In the genomic region with DNA sequence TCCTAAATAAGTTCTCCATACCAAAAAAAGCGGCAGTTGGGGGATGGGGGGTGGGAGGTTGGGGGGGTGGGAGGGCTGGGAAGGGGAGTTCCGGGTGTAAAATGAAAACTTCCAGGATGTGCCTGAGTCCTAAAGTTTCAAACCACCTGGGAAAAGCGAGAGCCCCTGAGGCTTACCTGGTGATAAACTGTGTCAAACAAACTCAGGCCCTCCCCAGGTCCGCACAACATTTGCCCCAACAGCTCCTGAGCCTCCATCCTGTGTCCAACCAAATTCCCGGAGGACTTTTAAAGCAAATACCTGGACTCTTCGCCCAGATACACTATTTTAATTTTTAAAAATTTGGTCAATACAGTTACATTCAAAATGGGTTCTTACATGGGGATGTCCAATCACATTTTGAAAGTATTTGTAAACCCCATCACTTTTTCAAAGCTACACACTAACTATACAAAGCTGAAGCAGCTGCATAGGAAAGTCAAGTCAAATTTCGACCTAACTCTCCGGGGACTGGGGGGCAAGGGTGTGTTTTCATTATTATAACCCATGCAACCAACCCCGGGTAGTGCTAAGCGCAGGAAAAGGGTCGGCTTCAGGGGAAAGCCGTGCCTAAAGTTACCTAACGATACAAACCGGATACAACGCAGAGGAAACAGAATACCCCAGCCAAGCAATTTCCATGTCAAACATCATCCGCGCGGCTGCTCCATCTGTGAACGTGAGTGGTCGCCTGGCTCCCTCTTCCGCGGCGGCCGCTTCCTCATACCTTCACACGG, we compare ENCODE assay signal across 13 cellular contexts. TPM values are rescaled to one million over a fixed set of nuclear protein-coding genes. Genes with fewer than 3 reads are reported as not detected.
DNase-seq lines count a peak whose midpoint lies in the region; ATAC-seq and TF ChIP-seq lines count a peak whose summit lies in the region.
"Had no signal": no experiment of that assay in that cellular context is flagged by ENCODE, and none has a peak within 500 bp of the region (broad histone marks: within the 10 kb centered on the region; RNA-seq: fewer than 3 reads in every experiment).

No MANE protein-coding gene starts in this region.

- peaks cover 76% of the 10 kb centered on the region for H3K27me3 Mint-ChIP-seq in activated naive CD4-positive, alpha-beta T cell treated with anti-CD3 and anti-CD28 coated beads, Interleukin-2, amount 50 U/mL, for 24 hours

- peaks cover 84% of the 10 kb centered on the region for H3K27me3 ChIP-seq in WERI-Rb-1 (ENCODE audit: insufficient read depth, low read depth, severe bottlenecking)
- H3K27me3 ChIP-seq in thymus (ENCODE audit: control insufficient read depth, insufficient read depth), result peaks cover 85% of the 10 kb centered on the region
- peaks cover 100% of the 10 kb centered on the region for H3K27me3 ChIP-seq in upper lobe of right lung

- H3K27ac ChIP-seq in WERI-Rb-1 (no peak overlapping the region), thymus (ENCODE audit: low read depth) (no peak overlapping the region), upper lobe of right lung (no peak overlapping the region)
- H3K27ac ChIP-seq: lower lobe of right lung had no signal

- TF ChIP-seq CTCF in WERI-Rb-1 (IDR thresholded peaks at IDR 0.05; ENCODE audit: low read depth, low read length), result no peak
- TF ChIP-seq CTCF in upper lobe of right lung (IDR thresholded peaks at IDR 0.05), result no peak

- no peak for DNase-seq in activated naive CD4-positive, alpha-beta T cell (lab: John Stamatoyannopoulos, UW)
- DNase-seq in WERI-Rb-1 (no peak), NCI-H526 treated with DMSO at 0.1 percent for 48 hours (lab: John Stamatoyannopoulos, UW) (no peak), upper lobe of right lung (no peak), NOMO-1 treated with DMSO at 0.1 percent for 48 hours (lab: John Stamatoyannopoulos, UW; ENCODE audit: unreplicated experiment) (no peak)
- DNase-seq: amygdala; lower lobe of right lung; small intestine; stimulated activated naive CD4-positive, alpha-beta T cell treated with Interleukin-2 at 50 U/mL for 16 hours had no signal

- H3K4me1 ChIP-seq in thymus (ENCODE audit: control insufficient read depth, insufficient read depth, low read length) (peaks cover 23% of the 10 kb centered on the region), upper lobe of right lung (peaks cover 35% of the 10 kb centered on the region)

- H3K36me3 Mint-ChIP-seq in activated naive CD4-positive, alpha-beta T cell treated with anti-CD3 and anti-CD28 coated beads, Interleukin-2, amount 50 U/mL, for 24 hours, result peaks cover 10% of the 10 kb centered on the region

- H3K9me3 ChIP-seq in WERI-Rb-1 (ENCODE audit: severe bottlenecking) (no peaks in the 10 kb centered on the region), thymus (ENCODE audit: control insufficient read depth) (peaks cover 1% of the 10 kb centered on the region), upper lobe of right lung (no peaks in the 10 kb centered on the region)
- H3K9me3 ChIP-seq: lower lobe of right lung had no signal

- peak overlapping the region; percentile 64 for H3K4me3 Mint-ChIP-seq in activated naive CD4-positive, alpha-beta T cell treated with anti-CD3 and anti-CD28 coated beads, Interleukin-2, amount 50 U/mL, for 24 hours

- peak overlapping the region; percentile 48 for H3K4me3 ChIP-seq in WERI-Rb-1 (ENCODE audit: low read depth, low read length)
- peak overlapping the region; percentile 41 for H3K4me3 ChIP-seq in iPS-11a (ENCODE audit: low read depth, low read length)
- H3K4me3 ChIP-seq in thymus (ENCODE audit: low read length), result peak overlapping the region; percentile 46
- H3K4me3 ChIP-seq in upper lobe of right lung, result no peak overlapping the region

- H3K27ac Mint-ChIP-seq in activated naive CD4-positive, alpha-beta T cell treated with anti-CD3 and anti-CD28 coated beads, Interleukin-2, amount 50 U/mL, for 24 hours, result no peak overlapping the region

- 4% methylated on average over 25 of the region's 25 CpGs for WGBS in thymus

- H3K4me1 Mint-ChIP-seq in activated naive CD4-positive, alpha-beta T cell treated with anti-CD3 and anti-CD28 coated beads, Interleukin-2, amount 50 U/mL, for 24 hours, result peaks cover 40% of the 10 kb centered on the region

- peaks cover 16% of the 10 kb centered on the region for H3K9me3 Mint-ChIP-seq in activated naive CD4-positive, alpha-beta T cell treated with anti-CD3 and anti-CD28 coated beads, Interleukin-2, amount 50 U/mL, for 24 hours

- intact Hi-C loops in upper lobe of right lung (cut with DNase I), result no loop called here

- ATAC-seq in upper lobe of right lung, result no peak
- ATAC-seq: HCT116 had no signal

- no peaks in the 10 kb centered on the region for H3K36me3 ChIP-seq in WERI-Rb-1
- no peaks in the 10 kb centered on the region for H3K36me3 ChIP-seq in thymus (ENCODE audit: control insufficient read depth, insufficient read depth)
- H3K36me3 ChIP-seq in upper lobe of right lung, result no peaks in the 10 kb centered on the region
- H3K36me3 ChIP-seq: lower lobe of right lung had no signal

RNA-seq across cellular contexts. Expression of gene FOXB1, which starts 0.7 kb away (rescaled TPM):
- polyA plus RNA-seq in thymus, result 0.16 TPM
- not detected for total RNA-seq in upper lobe of right lung
- total RNA-seq: lower lobe of right lung had no signal
- polyA plus RNA-seq: small intestine had no signal
